In the genomic region with DNA sequence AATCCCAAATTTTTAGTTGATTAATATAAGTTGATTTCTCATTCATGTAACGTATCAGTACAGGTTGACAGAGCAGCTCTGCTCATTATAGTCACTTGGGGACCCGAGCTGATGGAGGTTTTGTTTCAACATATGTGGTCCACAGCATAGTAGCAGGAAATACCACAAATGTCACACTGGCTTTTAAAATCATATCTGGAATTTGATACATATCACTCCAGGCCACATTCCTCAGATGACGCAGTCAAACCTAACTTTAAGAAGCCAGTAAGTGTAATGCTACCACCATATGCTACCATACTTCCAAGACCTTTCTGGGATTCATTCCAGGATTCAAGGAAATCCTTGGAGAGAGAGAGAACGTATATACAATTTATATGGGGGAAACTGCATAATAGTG, we compare ENCODE assay signal across 14 cellular contexts.
A peak's percentile ranks its signal among the peaks of the same experiment; 100 is the strongest.
DNase-seq lines count a peak whose midpoint lies in the region; ATAC-seq and TF ChIP-seq lines count a peak whose summit lies in the region.
"Had no signal": no experiment of that assay in that cellular context is flagged by ENCODE, and none has a peak within 500 bp of the region (broad histone marks: within the 10 kb centered on the region; RNA-seq: fewer than 3 reads in every experiment).

No MANE protein-coding gene starts in this region.

- intact Hi-C loops in activated T-helper 1 cell treated with anti-CD3 and anti-CD28 coated beads, Interleukin-12 subunit alpha, Interleukin-12 subunit beta, Interleukin-2, Interleukin-4 antibody, amounts not matched to agents 30 ng/mL and 10 ng/mL and 1 ng/mL, durations not matched to agents 14 hours and 24 hours and 36 hours (cut with micrococcal nuclease), result loop anchor here (1.0 to 2.0 kb wide), 2 partner anchors 10 to 19 kb away; no protein-coding TSS in a partner anchor

- TF ChIP-seq CTCF in cardiac fibroblast (IDR thresholded peaks at IDR 0.05; ENCODE audit: low read depth, low read length) (no peak), nephron progenitor cell (IDR thresholded peaks at IDR 0.05) (no peak), RWPE1 (conservative IDR thresholded peaks at IDR 0.05; ENCODE audit: low read depth) (no peak)

- H3K27ac Mint-ChIP-seq in nephron progenitor cell, result peak overlapping the region; percentile 49
- H3K27ac Mint-ChIP-seq in activated T-helper 1 cell treated with anti-CD3 and anti-CD28 coated beads, Interleukin-12 subunit alpha, Interleukin-12 subunit beta, Interleukin-2, Interleukin-4 antibody, amounts not matched to agents 30 ng/mL and 10 ng/mL and 1 ng/mL, durations not matched to agents 14 hours and 24 hours and 36 hours, result no peak overlapping the region

- CTCF ChIA-PET in RWPE1 (lab: Yijun Ruan, JAX), result interaction anchor here (0.5 kb wide), 1 partner anchor 1909 kb away, joined by 4 read pairs; no protein-coding TSS in a partner anchor

- no peak for ATAC-seq in GM21390 (IDR thresholded peaks at IDR 0.05; ENCODE audit: unreplicated experiment)
- ATAC-seq: left lobe of liver had no signal

- no peak overlapping the region for H3K4me3 Mint-ChIP-seq in nephron progenitor cell
- no peak overlapping the region for H3K4me3 Mint-ChIP-seq in activated T-helper 1 cell treated with anti-CD3 and anti-CD28 coated beads, Interleukin-12 subunit alpha, Interleukin-12 subunit beta, Interleukin-2, Interleukin-4 antibody, amounts not matched to agents 30 ng/mL and 10 ng/mL and 1 ng/mL, durations not matched to agents 14 hours and 24 hours and 36 hours
- H3K4me3 Mint-ChIP-seq: CD8-positive, alpha-beta memory T cell had no signal

- peaks cover 21% of the 10 kb centered on the region for H3K4me1 Mint-ChIP-seq in nephron progenitor cell
- H3K4me1 Mint-ChIP-seq in activated T-helper 1 cell treated with anti-CD3 and anti-CD28 coated beads, Interleukin-12 subunit alpha, Interleukin-12 subunit beta, Interleukin-2, Interleukin-4 antibody, amounts not matched to agents 30 ng/mL and 10 ng/mL and 1 ng/mL, durations not matched to agents 14 hours and 24 hours and 36 hours (ENCODE audit: low read depth), result peaks cover 40% of the 10 kb centered on the region

- H3K9me3 Mint-ChIP-seq in nephron progenitor cell, result no peaks in the 10 kb centered on the region
- no peaks in the 10 kb centered on the region for H3K9me3 Mint-ChIP-seq in activated T-helper 1 cell treated with anti-CD3 and anti-CD28 coated beads, Interleukin-12 subunit alpha, Interleukin-12 subunit beta, Interleukin-2, Interleukin-4 antibody, amounts not matched to agents 30 ng/mL and 10 ng/mL and 1 ng/mL, durations not matched to agents 14 hours and 24 hours and 36 hours
- H3K9me3 Mint-ChIP-seq: CD8-positive, alpha-beta memory T cell had no signal

- POLR2A ChIA-PET in RWPE1 (lab: Yijun Ruan, JAX; ENCODE audit: low non-redundant PET), result no interaction called here

- no peak overlapping the region for H3K27ac ChIP-seq in RWPE1
- H3K27ac ChIP-seq: tibial artery had no signal

- no peak overlapping the region for H3K4me3 ChIP-seq in cardiac fibroblast (replicated peaks in 1 of 2; ENCODE audit: low read depth in 2 of 2, low read length in 2 of 2)
- H3K4me3 ChIP-seq: tibial artery had no signal

- peak; percentile 78 for DNase-seq in ELR (ENCODE audit: low read depth)
- peak; percentile 92 for DNase-seq in NCI-H2171 treated with DMSO at 0.1 percent for 48 hours (lab: John Stamatoyannopoulos, UW)
- peak; percentile 51 to 55 for DNase-seq in cardiac fibroblast (ENCODE audit: low read depth in 2 of 2)
- DNase-seq in nephron progenitor cell, result no peak
- no peak for DNase-seq in RWPE1 (ENCODE audit: low spot score)
- no peak for DNase-seq in epidermal melanocyte (ENCODE audit: insufficient read length, low spot score)
- no peak for DNase-seq in activated T-helper 1 cell treated with anti-CD3 and anti-CD28 coated beads, Interleukin-12 subunit alpha, Interleukin-12 subunit beta, Interleukin-2, Interleukin-4 antibody, amounts not matched to agents 30 ng/mL and 10 ng/mL and 1 ng/mL, durations not matched to agents 14 hours and 24 hours and 36 hours (ENCODE audit: low spot score)
- DNase-seq: activated CD8-positive, alpha-beta memory T cell treated with anti-CD3 and anti-CD28 coated beads for 24 hours; CD8-positive, alpha-beta memory T cell; NCI-H1092; NCI-H510A treated with DMSO at 0.1 percent for 48 hours; tibial artery had no signal

- H3K36me3 Mint-ChIP-seq in nephron progenitor cell (ENCODE audit: low read depth), result peaks cover 13% of the 10 kb centered on the region
- peaks cover 18% of the 10 kb centered on the region for H3K36me3 Mint-ChIP-seq in activated T-helper 1 cell treated with anti-CD3 and anti-CD28 coated beads, Interleukin-12 subunit alpha, Interleukin-12 subunit beta, Interleukin-2, Interleukin-4 antibody, amounts not matched to agents 30 ng/mL and 10 ng/mL and 1 ng/mL, durations not matched to agents 14 hours and 24 hours and 36 hours (ENCODE audit: low read depth)

- no peaks in the 10 kb centered on the region for H3K27me3 Mint-ChIP-seq in nephron progenitor cell (ENCODE audit: low read depth, poor library complexity)
- H3K27me3 Mint-ChIP-seq in activated T-helper 1 cell treated with anti-CD3 and anti-CD28 coated beads, Interleukin-12 subunit alpha, Interleukin-12 subunit beta, Interleukin-2, Interleukin-4 antibody, amounts not matched to agents 30 ng/mL and 10 ng/mL and 1 ng/mL, durations not matched to agents 14 hours and 24 hours and 36 hours (ENCODE audit: insufficient read depth), result no peaks in the 10 kb centered on the region
- H3K27me3 Mint-ChIP-seq: CD8-positive, alpha-beta memory T cell had no signal

Comparison
In these comparisons a context has a peak if more than half of its experiments do, and no peak if none do; other contexts are left out.
1. DNase-seq: peak in ELR (single experiment), NCI-H2171 treated with DMSO at 0.1 percent for 48 hours (single experiment) and cardiac fibroblast (2 of 2); none in nephron progenitor cell (single experiment), RWPE1 (single experiment), epidermal melanocyte (single experiment) and activated T-helper 1 cell treated with anti-CD3 and anti-CD28 coated beads, Interleukin-12 subunit alpha, Interleukin-12 subunit beta, Interleukin-2, Interleukin-4 antibody, amounts not matched to agents 30 ng/mL and 10 ng/mL and 1 ng/mL, durations not matched to agents 14 hours and 24 hours and 36 hours (single experiment).